In genomic region chr18:26097563-26097962, GRCh38 we compare ENCODE assay signal across 38 cellular contexts. TPM values are rescaled to one million over a fixed set of nuclear protein-coding genes. Genes with fewer than 3 reads are reported as not detected.
"Had no signal": no experiment of that assay in that cellular context is flagged by ENCODE, and none has a peak within 500 bp of the region (broad histone marks: within the 10 kb centered on the region; RNA-seq: fewer than 3 reads in every experiment).

No MANE protein-coding gene starts in this region.

- FAIRE-seq: urothelium cell line had no signal

- H3K27me3 ChIP-seq: colonic mucosa, gastroesophageal sphincter, heart right ventricle, left lung, neural progenitor cell, right atrium auricular region, stomach, testis, upper lobe of left lung had no signal

- H3K4me1 Mint-ChIP-seq: central memory CD8-positive, alpha-beta T cell; endodermal cell; immature natural killer cell; nephron; neural progenitor cell had no signal

- H3K4me1 ChIP-seq: colonic mucosa, gastroesophageal sphincter, heart right ventricle, left lung, neural progenitor cell, prostate gland, right atrium auricular region, stomach, testis, tibial artery, upper lobe of left lung had no signal

- H3K27ac Mint-ChIP-seq: dendritic cell treated with granulocyte-macrophage colony-stimulating factor and Interleukin-4, amounts not matched to agents 40 ng/mL and 50 ng/mL, for 4 days; endodermal cell; immature natural killer cell; naive thymus-derived CD4-positive, alpha-beta T cell; nephron; neural progenitor cell had no signal

- H3K9me3 ChIP-seq: colonic mucosa, gastroesophageal sphincter, prostate gland, right atrium auricular region, testis, tibial artery, upper lobe of left lung had no signal

- H3K4me3 ChIP-seq: colonic mucosa, gastroesophageal sphincter, heart right ventricle, left lung, neural progenitor cell, prostate gland, right atrium auricular region, smooth muscle cell, stomach, testis, tibial artery, upper lobe of left lung had no signal

- H3K9me3 Mint-ChIP-seq: central memory CD8-positive, alpha-beta T cell had no signal

- H3K27ac ChIP-seq: colonic mucosa, gastroesophageal sphincter, heart right ventricle, left lung, neural progenitor cell, prostate gland, right atrium auricular region, stomach, testis, tibial artery, upper lobe of left lung had no signal

- H3K36me3 Mint-ChIP-seq: immature natural killer cell, neural progenitor cell had no signal

- DNase-seq: colonic mucosa; effector CD8-positive, alpha-beta T cell; endodermal cell; foreskin fibroblast; heart right ventricle; hypothalamus; immature natural killer cell; islet precursor cell; left lung; mesendoderm; midbrain; naive thymus-derived CD4-positive, alpha-beta T cell; nucleus accumbens; stimulated activated CD4-positive, alpha-beta T cell treated with anti-CD3 and anti-CD28 coated beads, Interleukin-12 subunit alpha, Interleukin-12 subunit beta, amount 100 ng/mL, for 4 hours; stimulated activated CD4-positive, alpha-beta T cell treated with anti-CD3 and anti-CD28 coated beads, Interleukin-1b, Interleukin-23, amount 100 ng/mL, for 48 hours; stimulated activated CD4-positive, alpha-beta T cell treated with anti-CD3 and anti-CD28 coated beads, Interleukin-4, amount 100 ng/mL, for 1 hour; stimulated activated CD8-positive, alpha-beta memory T cell treated with anti-CD3 and anti-CD28 coated beads, Interleukin-4, amount 100 ng/mL, for 48 hours; stimulated activated naive CD4-positive, alpha-beta T cell; stomach; testis; tibial artery; upper lobe of left lung had no signal

- H3K4me3 Mint-ChIP-seq: central memory CD8-positive, alpha-beta T cell; dendritic cell treated with granulocyte-macrophage colony-stimulating factor and Interleukin-4, amounts not matched to agents 40 ng/mL and 50 ng/mL, for 4 days; endodermal cell; immature natural killer cell; naive thymus-derived CD4-positive, alpha-beta T cell; nephron; neural progenitor cell had no signal

- H3K27me3 Mint-ChIP-seq: central memory CD8-positive, alpha-beta T cell; dendritic cell treated with granulocyte-macrophage colony-stimulating factor and Interleukin-4, amounts not matched to agents 40 ng/mL and 50 ng/mL, for 4 days had no signal

- H3K36me3 ChIP-seq: colonic mucosa, gastroesophageal sphincter, heart right ventricle, left lung, neural progenitor cell, prostate gland, right atrium auricular region, stomach, tibial artery, upper lobe of left lung had no signal

RNA-seq across cellular contexts. Expression of gene PSMA8, which starts 36.1 kb away (rescaled TPM):
- total RNA-seq: chondrocyte, colonic mucosa, endodermal cell, gastroesophageal sphincter, lower leg skin, lung microvascular endothelial cell, mucosa of gallbladder, osteocyte, right atrium auricular region, sciatic nerve, stomach, subcutaneous adipose tissue had no signal
